Comparison of ENCODE assay signal across 1 cellular context in the genomic region with DNA sequence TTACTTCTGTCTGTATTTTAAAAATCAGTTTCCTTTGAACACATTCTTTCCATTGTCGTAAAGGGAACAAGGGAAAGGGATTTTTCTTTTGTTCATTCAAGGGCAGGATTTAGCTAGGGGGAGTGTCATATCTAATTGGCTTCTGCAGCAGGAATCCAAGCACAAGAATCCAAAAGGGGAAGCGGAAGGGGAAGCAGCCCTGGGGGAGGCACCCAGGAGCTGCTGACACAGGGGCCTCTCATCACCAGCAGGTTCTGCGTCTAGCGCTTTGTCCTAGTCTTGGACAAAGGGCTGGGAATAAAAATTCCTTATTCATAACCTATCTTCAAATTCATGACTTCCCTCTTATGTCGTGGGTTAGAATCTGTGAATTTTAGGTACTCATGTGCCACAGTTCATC.
TF ChIP-seq lines count a peak whose summit lies in the region.

No MANE protein-coding gene starts in this region.

TF ChIP-seq in GM23338, 12 proteins besides CTCF, POLR2A, EP300 and RAD21 (continued from another document):
- TF ChIP-seq, protein P1, sequence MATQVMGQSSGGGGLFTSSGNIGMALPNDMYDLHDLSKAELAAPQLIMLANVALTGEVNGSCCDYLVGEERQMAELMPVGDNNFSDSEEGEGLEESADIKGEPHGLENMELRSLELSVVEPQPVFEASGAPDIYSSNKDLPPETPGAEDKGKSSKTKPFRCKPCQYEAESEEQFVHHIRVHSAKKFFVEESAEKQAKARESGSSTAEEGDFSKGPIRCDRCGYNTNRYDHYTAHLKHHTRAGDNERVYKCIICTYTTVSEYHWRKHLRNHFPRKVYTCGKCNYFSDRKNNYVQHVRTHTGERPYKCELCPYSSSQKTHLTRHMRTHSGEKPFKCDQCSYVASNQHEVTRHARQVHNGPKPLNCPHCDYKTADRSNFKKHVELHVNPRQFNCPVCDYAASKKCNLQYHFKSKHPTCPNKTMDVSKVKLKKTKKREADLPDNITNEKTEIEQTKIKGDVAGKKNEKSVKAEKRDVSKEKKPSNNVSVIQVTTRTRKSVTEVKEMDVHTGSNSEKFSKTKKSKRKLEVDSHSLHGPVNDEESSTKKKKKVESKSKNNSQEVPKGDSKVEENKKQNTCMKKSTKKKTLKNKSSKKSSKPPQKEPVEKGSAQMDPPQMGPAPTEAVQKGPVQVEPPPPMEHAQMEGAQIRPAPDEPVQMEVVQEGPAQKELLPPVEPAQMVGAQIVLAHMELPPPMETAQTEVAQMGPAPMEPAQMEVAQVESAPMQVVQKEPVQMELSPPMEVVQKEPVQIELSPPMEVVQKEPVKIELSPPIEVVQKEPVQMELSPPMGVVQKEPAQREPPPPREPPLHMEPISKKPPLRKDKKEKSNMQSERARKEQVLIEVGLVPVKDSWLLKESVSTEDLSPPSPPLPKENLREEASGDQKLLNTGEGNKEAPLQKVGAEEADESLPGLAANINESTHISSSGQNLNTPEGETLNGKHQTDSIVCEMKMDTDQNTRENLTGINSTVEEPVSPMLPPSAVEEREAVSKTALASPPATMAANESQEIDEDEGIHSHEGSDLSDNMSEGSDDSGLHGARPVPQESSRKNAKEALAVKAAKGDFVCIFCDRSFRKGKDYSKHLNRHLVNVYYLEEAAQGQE (IDR thresholded peaks at IDR 0.05; ENCODE audit: unreplicated experiment): no peak
- TF ChIP-seq CREB1 (CRISPR knock-in tag; IDR thresholded peaks at IDR 0.05; ENCODE audit: low read depth) (no peak), ZNF331 (CRISPR knock-in tag; IDR thresholded peaks at IDR 0.05; ENCODE audit: low read depth) (no peak), POLR2AphosphoS5 (IDR thresholded peaks at IDR 0.05; ENCODE audit: low read depth) (no peak), ZNF114 (CRISPR knock-in tag; IDR thresholded peaks at IDR 0.05) (no peak), EZH2 (IDR thresholded peaks at IDR 0.05; ENCODE audit: low read depth, unreplicated experiment) (no peak), STAT1 (IDR thresholded peaks at IDR 0.05; ENCODE audit: unreplicated experiment) (no peak), EZH2phosphoT487 (IDR thresholded peaks at IDR 0.05; ENCODE audit: unreplicated experiment) (no peak), ZNF462 (CRISPR knock-in tag; IDR thresholded peaks at IDR 0.05) (no peak), JUNB (IDR thresholded peaks at IDR 0.05; ENCODE audit: unreplicated experiment) (no peak)
- TF ChIP-seq, protein P2, sequence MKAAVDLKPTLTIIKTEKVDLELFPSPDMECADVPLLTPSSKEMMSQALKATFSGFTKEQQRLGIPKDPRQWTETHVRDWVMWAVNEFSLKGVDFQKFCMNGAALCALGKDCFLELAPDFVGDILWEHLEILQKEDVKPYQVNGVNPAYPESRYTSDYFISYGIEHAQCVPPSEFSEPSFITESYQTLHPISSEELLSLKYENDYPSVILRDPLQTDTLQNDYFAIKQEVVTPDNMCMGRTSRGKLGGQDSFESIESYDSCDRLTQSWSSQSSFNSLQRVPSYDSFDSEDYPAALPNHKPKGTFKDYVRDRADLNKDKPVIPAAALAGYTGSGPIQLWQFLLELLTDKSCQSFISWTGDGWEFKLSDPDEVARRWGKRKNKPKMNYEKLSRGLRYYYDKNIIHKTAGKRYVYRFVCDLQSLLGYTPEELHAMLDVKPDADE (IDR thresholded peaks at IDR 0.05): no peak
